16 cellular contexts compared by ENCODE assay signal in the genomic region with DNA sequence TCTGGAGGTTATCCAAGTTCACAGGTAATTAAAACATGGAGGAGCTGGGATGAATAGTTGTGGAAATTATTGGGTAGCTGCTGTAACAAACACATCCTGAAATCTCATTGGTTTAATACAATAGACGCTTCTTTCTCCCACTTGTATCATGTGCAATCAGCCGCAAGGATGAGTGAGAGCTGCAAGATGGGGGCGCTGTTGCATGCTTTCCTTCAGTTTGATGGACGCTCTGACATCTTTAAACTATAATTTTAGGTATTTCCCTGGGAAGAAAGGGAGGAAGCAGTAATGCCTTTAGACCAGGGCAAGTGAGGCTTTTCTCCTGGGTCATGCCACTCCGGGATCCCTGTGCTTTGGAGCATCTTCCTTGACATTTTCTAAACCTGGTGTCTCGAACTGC.
DNase-seq lines count a peak whose midpoint lies in the region; ATAC-seq and TF ChIP-seq lines count a peak whose summit lies in the region.
"Had no signal": no experiment of that assay in that cellular context is flagged by ENCODE, and none has a peak within 500 bp of the region (broad histone marks: within the 10 kb centered on the region; RNA-seq: fewer than 3 reads in every experiment).

No MANE protein-coding gene starts in this region.

- DNase-seq in MCF 10A (ENCODE audit: unreplicated experiment), result peak; percentile 27
- DNase-seq in breast epithelium (ENCODE audit: low spot score in 2 of 2), result no peak
- DNase-seq in NCI-H526 treated with DMSO at 0.1 percent for 48 hours (lab: John Stamatoyannopoulos, UW), result peak; percentile 80
- peak; percentile 89 for DNase-seq in endodermal cell
- no peak for DNase-seq in activated CD4-positive, alpha-beta T cell treated with anti-CD3 and anti-CD28 coated beads for 4 hours
- no peak for DNase-seq in HK-2 (ENCODE audit: unreplicated experiment)
- no peak for DNase-seq in psoas muscle
- DNase-seq: activated T-cell treated with anti-CD3 and anti-CD28 coated beads, Interleukin-2, amount 50 U/mL, for 4 hours; GDM1; NCI-H1417; NCI-H774; pancreas had no signal

- intact Hi-C loops in MCF 10A (cut with micrococcal nuclease), result no loop called here
- intact Hi-C loops in breast epithelium (cut with DNase I; ENCODE audit: low total_unique reads), result no loop called here
- intact Hi-C loops in psoas muscle (cut with DNase I), result no loop called here

- H3K4me3 Mint-ChIP-seq in MCF 10A (ENCODE audit: unreplicated experiment), result no peak overlapping the region
- no peak overlapping the region for H3K4me3 Mint-ChIP-seq in endodermal cell
- H3K4me3 Mint-ChIP-seq: activated T-cell treated with anti-CD3 and anti-CD28 coated beads, Interleukin-2, amount 50 U/mL, for 4 hours; memory B cell had no signal

- BruUV-seq in MCF 10A (replicated peaks; lab: Mats Ljungman, UMichigan), result no TSS peak

- H3K36me3 ChIP-seq in breast epithelium (no peaks in the 10 kb centered on the region), endodermal cell (ENCODE audit: control insufficient read depth, insufficient read depth, low read length) (no peaks in the 10 kb centered on the region), psoas muscle (ENCODE audit: insufficient read depth in 1 of 2, low read depth in 1 of 2) (no peaks in the 10 kb centered on the region)
- H3K36me3 ChIP-seq: ascending aorta, pancreas had no signal

- no peaks in the 10 kb centered on the region for H3K27me3 ChIP-seq in breast epithelium
- H3K27me3 ChIP-seq in endodermal cell (ENCODE audit: control insufficient read depth, insufficient read depth, low read length, poor library complexity, severe bottlenecking), result no peaks in the 10 kb centered on the region
- no peaks in the 10 kb centered on the region for H3K27me3 ChIP-seq in psoas muscle (ENCODE audit: insufficient read depth in 3 of 3, low read length in 2 of 3)
- H3K27me3 ChIP-seq: ascending aorta, pancreas had no signal

- no peak for TF ChIP-seq CTCF in MCF 10A (IDR thresholded peaks at IDR 0.05; ENCODE audit: unreplicated experiment)
- TF ChIP-seq CTCF in breast epithelium (IDR thresholded peaks at IDR 0.05), result no peak
- peak; percentile 83 for TF ChIP-seq CTCF in endodermal cell (conservative IDR thresholded peaks at IDR 0.05)
- no peak for TF ChIP-seq CTCF in psoas muscle (IDR thresholded peaks at IDR 0.05)

- POLR2A ChIA-PET in MCF 10A (lab: Yijun Ruan, JAX), result interaction anchor here (0.5 kb wide), 1 partner anchor 1396 kb away, joined by 3 read pairs; no protein-coding TSS in a partner anchor

- no peaks in the 10 kb centered on the region for H3K27me3 Mint-ChIP-seq in MCF 10A (ENCODE audit: insufficient read depth, unreplicated experiment)
- H3K27me3 Mint-ChIP-seq in endodermal cell (ENCODE audit: insufficient read depth), result no peaks in the 10 kb centered on the region
- H3K27me3 Mint-ChIP-seq: memory B cell had no signal

- peaks cover 5% of the 10 kb centered on the region for H3K4me1 Mint-ChIP-seq in MCF 10A (ENCODE audit: insufficient read depth, unreplicated experiment)
- peaks cover 4% of the 10 kb centered on the region for H3K4me1 Mint-ChIP-seq in endodermal cell
- H3K4me1 Mint-ChIP-seq: memory B cell had no signal

- H3K27ac Mint-ChIP-seq in MCF 10A (ENCODE audit: low read depth, unreplicated experiment), result no peak overlapping the region
- H3K27ac Mint-ChIP-seq in endodermal cell, result no peak overlapping the region
- H3K27ac Mint-ChIP-seq: memory B cell had no signal

- H3K9me3 Mint-ChIP-seq in MCF 10A (ENCODE audit: unreplicated experiment), result peaks cover 10% of the 10 kb centered on the region
- H3K9me3 Mint-ChIP-seq in endodermal cell, result no peaks in the 10 kb centered on the region

- H3K4me1 ChIP-seq in breast epithelium, result no peaks in the 10 kb centered on the region
- no peaks in the 10 kb centered on the region for H3K4me1 ChIP-seq in endodermal cell (ENCODE audit: control insufficient read depth, insufficient read depth, low read length)
- no peaks in the 10 kb centered on the region for H3K4me1 ChIP-seq in psoas muscle
- H3K4me1 ChIP-seq: ascending aorta, pancreas had no signal

- TF ChIP-seq POLR2A in breast epithelium (IDR thresholded peaks at IDR 0.05), result no peak

- H3K4me3 ChIP-seq in breast epithelium (no peak overlapping the region), endodermal cell (ENCODE audit: low read length) (no peak overlapping the region), psoas muscle (no peak overlapping the region)
- H3K4me3 ChIP-seq: ascending aorta, pancreas had no signal

- ATAC-seq in GM21390 (IDR thresholded peaks at IDR 0.05; ENCODE audit: unreplicated experiment) (no peak), psoas muscle (no peak)
- ATAC-seq: activated CD4-positive, CD25-positive, alpha-beta regulatory T cell treated with anti-CD3 and anti-CD28 coated beads, Interleukin-2, amount 50 U/mL, for 24 hours; activated T-cell treated with anti-CD3 and anti-CD28 coated beads, Interleukin-2, amount 50 U/mL, for 4 hours; pancreas had no signal

- H3K27ac ChIP-seq in breast epithelium (no peak overlapping the region), endodermal cell (ENCODE audit: low read depth, low read length) (no peak overlapping the region), psoas muscle (no peak overlapping the region)
- H3K27ac ChIP-seq: ascending aorta, pancreas had no signal

- H3K9me3 ChIP-seq in breast epithelium (no peaks in the 10 kb centered on the region), endodermal cell (ENCODE audit: control insufficient read depth, low read length) (peaks cover 4% of the 10 kb centered on the region), psoas muscle (no peaks in the 10 kb centered on the region)
- H3K9me3 ChIP-seq: ascending aorta, pancreas had no signal

- CTCF ChIA-PET in MCF 10A (lab: Yijun Ruan, JAX), result interaction anchor here (0.6 kb wide), 1 partner anchor 260 kb away, joined by 4 read pairs; no protein-coding TSS in a partner anchor

- H3K9ac ChIP-seq in endodermal cell (ENCODE audit: extremely low read depth, low read length, poor library complexity, severe bottlenecking), result no peak overlapping the region

- peaks cover 15% of the 10 kb centered on the region for H3K36me3 Mint-ChIP-seq in MCF 10A (ENCODE audit: insufficient read depth, unreplicated experiment)
- peaks cover 7% of the 10 kb centered on the region for H3K36me3 Mint-ChIP-seq in endodermal cell (ENCODE audit: low read depth)

- 88 to 90% methylated on average over 5 to 6 of the region's 6 CpGs for WGBS in endodermal cell (ENCODE audit: insufficient coverage in 1 of 2, insufficient read length in 1 of 2), 2 experiments
- WGBS in psoas muscle, 3 donors, result 81 to 86% (median 81%) methylated on average over 6 of the region's 6 CpGs

Comparison
In these comparisons a context has a peak if more than half of its experiments do, and no peak if none do; other contexts are left out.
1. DNase-seq: peak in MCF 10A (single experiment), NCI-H526 treated with DMSO at 0.1 percent for 48 hours (single experiment) and endodermal cell (single experiment); none in breast epithelium (0 of 2), activated CD4-positive, alpha-beta T cell treated with anti-CD3 and anti-CD28 coated beads for 4 hours (0 of 2), HK-2 (single experiment) and psoas muscle (0 of 2).